In the genomic region with DNA sequence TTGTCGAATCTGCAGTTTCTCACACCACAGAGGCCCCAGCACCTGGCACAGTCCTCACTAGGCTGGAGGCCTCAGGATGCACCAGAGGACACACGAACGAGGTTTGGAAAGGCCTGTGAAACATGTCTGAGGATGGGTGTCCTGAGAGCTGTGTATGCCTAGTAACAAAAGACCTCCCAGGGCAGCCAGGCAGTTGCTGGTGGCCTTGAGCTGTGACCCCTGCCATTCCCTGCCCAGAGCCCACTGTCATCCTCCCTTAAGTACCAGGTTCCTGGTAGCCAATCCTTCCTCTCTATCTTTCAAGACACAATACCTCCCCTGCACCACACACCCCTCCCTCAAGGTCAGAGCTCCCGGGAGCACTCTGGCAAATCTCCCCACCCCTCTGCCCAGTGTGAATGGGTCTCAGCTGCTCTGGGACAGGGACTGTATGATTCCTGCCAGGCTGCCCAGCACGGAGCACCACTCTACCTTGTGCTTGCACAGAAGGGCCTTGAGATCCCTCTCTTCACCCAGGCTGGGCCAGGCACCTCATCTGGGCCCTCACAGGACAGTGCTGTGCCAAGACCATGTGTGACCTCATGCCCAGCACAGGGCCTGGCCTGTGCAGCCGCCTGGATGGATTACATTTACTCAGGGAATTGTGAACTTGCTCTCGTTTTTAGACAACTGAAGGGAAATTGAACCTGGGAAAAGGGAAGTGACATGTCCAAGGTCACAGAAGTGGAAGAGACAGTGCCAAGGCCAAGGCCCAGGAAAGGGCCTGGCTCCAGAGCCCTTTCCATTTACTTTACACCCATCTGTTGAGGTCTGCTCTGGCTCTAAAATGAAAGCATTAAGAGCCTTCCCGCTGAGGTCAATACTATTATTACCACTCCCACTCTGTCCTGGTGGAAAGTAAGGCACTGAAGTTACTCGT, we compare ENCODE assay signal across 8 cellular contexts. TPM values are rescaled to one million over a fixed set of nuclear protein-coding genes. Genes with fewer than 3 reads are reported as not detected.
DNase-seq lines count a peak whose midpoint lies in the region; ATAC-seq, FAIRE-seq and TF ChIP-seq lines count a peak whose summit lies in the region.

No MANE protein-coding gene starts in this region.

- H4K20me1 ChIP-seq in keratinocyte (ENCODE audit: control insufficient read depth, extremely low read depth, insufficient read depth, low read length) = peaks cover 25% of the 10 kb centered on the region

- H3K9me3 ChIP-seq in keratinocyte (ENCODE audit: control insufficient read depth, low read depth, low read length) = no peaks in the 10 kb centered on the region
- H3K9me3 ChIP-seq in suprapubic skin = no peaks in the 10 kb centered on the region

- no peak for TF ChIP-seq CTCF in activated CD8-positive, alpha-beta T cell treated with anti-CD3 and anti-CD28 coated beads for 36 hours (IDR thresholded peaks at IDR 0.05)
- no peak for TF ChIP-seq CTCF in keratinocyte (optimal IDR thresholded peaks at IDR 0.05 in 1 of 3, IDR thresholded peaks at IDR 0.05 in 1 of 3, conservative IDR thresholded peaks at IDR 0.05 in 1 of 3; ENCODE audit: extremely low read depth in 1 of 3, insufficient read depth in 2 of 3, low read length in 3 of 3)
- TF ChIP-seq CTCF in suprapubic skin (IDR thresholded peaks at IDR 0.05) = no peak

- H3K9me3 Mint-ChIP-seq in activated CD8-positive, alpha-beta memory T cell treated with anti-CD3 and anti-CD28 coated beads, Interleukin-2, amount 10 ng/mL, durations not matched to agents 7 days and 5 days (ENCODE audit: low read depth) = no peaks in the 10 kb centered on the region
- H3K9me3 Mint-ChIP-seq in activated CD8-positive, alpha-beta T cell treated with anti-CD3 and anti-CD28 coated beads for 36 hours = no peaks in the 10 kb centered on the region

- peaks cover 2% of the 10 kb centered on the region for H3K9me1 ChIP-seq in keratinocyte (ENCODE audit: control insufficient read depth, extremely low read depth, insufficient read depth, low read length)

- dilution Hi-C loops in keratinocyte (cut with MboI; ENCODE audit: extremely low pct_ligation_motif_present, low sequenced_read_pairs) = no loop called here

- TF ChIP-seq POLR2A in suprapubic skin (IDR thresholded peaks at IDR 0.05) (no peak), GM12892 (IDR thresholded peaks at IDR 0.05; ENCODE audit: low read depth, low read length) (no peak; the same call in 1 of the 2 replicates)

- H3K27ac Mint-ChIP-seq in activated CD8-positive, alpha-beta memory T cell treated with anti-CD3 and anti-CD28 coated beads, Interleukin-2, amount 10 ng/mL, durations not matched to agents 7 days and 5 days = peak overlapping the region; percentile 92
- H3K27ac Mint-ChIP-seq in activated CD8-positive, alpha-beta T cell treated with anti-CD3 and anti-CD28 coated beads for 36 hours = peak overlapping the region; percentile 95

- H3K4me3 Mint-ChIP-seq in activated CD8-positive, alpha-beta memory T cell treated with anti-CD3 and anti-CD28 coated beads, Interleukin-2, amount 10 ng/mL, durations not matched to agents 7 days and 5 days = peak overlapping the region; percentile 83
- peak overlapping the region; percentile 84 for H3K4me3 Mint-ChIP-seq in activated CD8-positive, alpha-beta T cell treated with anti-CD3 and anti-CD28 coated beads for 36 hours

- CTCF ChIA-PET in activated CD8-positive, alpha-beta memory T cell treated with anti-CD3 and anti-CD28 coated beads, Interleukin-2, amount 10 ng/mL, durations not matched to agents 7 days and 5 days (lab: Charles Lee) = no interaction called here
- CTCF ChIA-PET in activated CD8-positive, alpha-beta T cell treated with anti-CD3 and anti-CD28 coated beads for 36 hours (lab: Charles Lee) = no interaction called here

- H3K4me3 ChIP-seq in keratinocyte (ENCODE audit: control insufficient read depth in 2 of 3, extremely low read depth in 1 of 3, insufficient read depth in 2 of 3, low read depth in 1 of 3, low read length in 3 of 3) (peak overlapping the region in 2 of 3 experiments; percentile 77 to 83), suprapubic skin (peak overlapping the region; percentile 79)

- H3K36me3 ChIP-seq in keratinocyte (ENCODE audit: control insufficient read depth in 2 of 2, extremely low read depth in 1 of 2, insufficient read depth in 2 of 2, low read length in 2 of 2) (peaks cover 5 to 18% of the 10 kb centered on the region in 2 experiments), suprapubic skin (no peaks in the 10 kb centered on the region)

- H3K4me1 ChIP-seq in keratinocyte (ENCODE audit: control insufficient read depth, extremely low read depth, insufficient read depth, low read length) = peaks cover 18% of the 10 kb centered on the region
- H3K4me1 ChIP-seq in suprapubic skin = peaks cover 62% of the 10 kb centered on the region

- H3K4me1 Mint-ChIP-seq in activated CD8-positive, alpha-beta memory T cell treated with anti-CD3 and anti-CD28 coated beads, Interleukin-2, amount 10 ng/mL, durations not matched to agents 7 days and 5 days = peaks cover 36% of the 10 kb centered on the region
- peaks cover 39% of the 10 kb centered on the region for H3K4me1 Mint-ChIP-seq in activated CD8-positive, alpha-beta T cell treated with anti-CD3 and anti-CD28 coated beads for 36 hours (ENCODE audit: low read depth)

- H3K27me3 ChIP-seq in keratinocyte (ENCODE audit: control insufficient read depth, extremely low read depth, insufficient read depth, low read length) (no peaks in the 10 kb centered on the region), suprapubic skin (no peaks in the 10 kb centered on the region)

- H3K27ac ChIP-seq in keratinocyte (ENCODE audit: control insufficient read depth, insufficient read depth, low read length) (peak overlapping the region; percentile 80), suprapubic skin (peak overlapping the region; percentile 97)

- POLR2A ChIA-PET in activated CD8-positive, alpha-beta T cell treated with anti-CD3 and anti-CD28 coated beads for 36 hours (lab: Charles Lee) = interaction anchor here (0.9 kb wide), 1 partner anchor 24 kb away, joined by 3 read pairs; no protein-coding TSS in a partner anchor

- H3K36me3 Mint-ChIP-seq in activated CD8-positive, alpha-beta memory T cell treated with anti-CD3 and anti-CD28 coated beads, Interleukin-2, amount 10 ng/mL, durations not matched to agents 7 days and 5 days = peaks cover 3% of the 10 kb centered on the region
- peaks cover 11% of the 10 kb centered on the region for H3K36me3 Mint-ChIP-seq in activated CD8-positive, alpha-beta T cell treated with anti-CD3 and anti-CD28 coated beads for 36 hours (ENCODE audit: low read depth)

- no peak for DNase-seq in activated CD8-positive, alpha-beta memory T cell treated with anti-CD3 and anti-CD28 coated beads, Interleukin-2, amount 10 ng/mL, durations not matched to agents 7 days and 5 days
- no peak for DNase-seq in activated CD8-positive, alpha-beta memory T cell treated with anti-CD3 and anti-CD28 coated beads, Interleukin-2, amount 50 U/mL, for 4 hours
- no peak for DNase-seq in activated CD8-positive, alpha-beta T cell treated with anti-CD3 and anti-CD28 coated beads for 36 hours
- DNase-seq in keratinocyte (ENCODE audit: low read depth, low spot score) (no peak), suprapubic skin (ENCODE audit: low spot score in 2 of 2) (no peak), GM12892 (ENCODE audit: insufficient read length) (no peak), NCI-H2029 (lab: John Stamatoyannopoulos, UW) (no peak)

- no peak for TF ChIP-seq EP300 in suprapubic skin (IDR thresholded peaks at IDR 0.05)

- peak overlapping the region; percentile 89 for H3K9ac ChIP-seq in keratinocyte (ENCODE audit: control insufficient read depth, extremely low read depth, insufficient read depth, low read length)

- intact Hi-C loops in activated CD8-positive, alpha-beta T cell treated with anti-CD3 and anti-CD28 coated beads for 36 hours (cut with micrococcal nuclease) = no loop called here

- no peak overlapping the region for H2AFZ ChIP-seq in keratinocyte (ENCODE audit: control insufficient read depth, low read length)

- WGBS in suprapubic skin = 32% methylated on average over 6 of the region's 9 CpGs

- no peak for ATAC-seq in activated CD8-positive, alpha-beta memory T cell treated with anti-CD3 and anti-CD28 coated beads, Interleukin-2, amount 10 ng/mL, durations not matched to agents 7 days and 5 days
- no peak for ATAC-seq in activated CD8-positive, alpha-beta T cell treated with anti-CD3 and anti-CD28 coated beads for 36 hours
- no peak for ATAC-seq in HG03378 (IDR thresholded peaks at IDR 0.05; ENCODE audit: unreplicated experiment)

- FAIRE-seq in keratinocyte (lab: Jason Lieb, UNC) (no peak), GM12892 (lab: Jason Lieb, UNC) (no peak)

- H3K27me3 Mint-ChIP-seq in activated CD8-positive, alpha-beta memory T cell treated with anti-CD3 and anti-CD28 coated beads, Interleukin-2, amount 10 ng/mL, durations not matched to agents 7 days and 5 days = no peaks in the 10 kb centered on the region
- no peaks in the 10 kb centered on the region for H3K27me3 Mint-ChIP-seq in activated CD8-positive, alpha-beta T cell treated with anti-CD3 and anti-CD28 coated beads for 36 hours

- peaks cover 63% of the 10 kb centered on the region for H3K79me2 ChIP-seq in keratinocyte (ENCODE audit: control insufficient read depth, insufficient read depth, low read length)

- peak overlapping the region; percentile 75 for H3K4me2 ChIP-seq in keratinocyte (ENCODE audit: control insufficient read depth, extremely low read depth, insufficient read depth, low read depth, low read length)

RNA-seq across cellular contexts. Expression of gene ZNF787, which starts 2.2 kb away (rescaled TPM):
- total RNA-seq in activated CD8-positive, alpha-beta memory T cell treated with anti-CD3 and anti-CD28 coated beads, Interleukin-2, amount 10 ng/mL, durations not matched to agents 7 days and 5 days = 10 to 100 TPM; 34.7 to 36.7 TPM
- 10 to 100 TPM; 24.2 to 25.8 TPM for total RNA-seq in activated CD8-positive, alpha-beta T cell treated with anti-CD3 and anti-CD28 coated beads for 36 hours
- 4.0 to 10.7 TPM (median 5.6 TPM) in 3 replicates for polyA plus RNA-seq in keratinocyte
- polyA plus RNA-seq in keratinocyte (2011; ENCODE audit: low read depth) = 2.9 TPM
- polyA plus RNA-seq in keratinocyte (2011; cell fraction: cytosol; rRNA removed) = 3.7 and 13.4 TPM in 2 replicates
- polyA plus RNA-seq in keratinocyte (2011; cell fraction: nucleus; rRNA removed) = 4.3 and 8.7 TPM in 2 replicates
- polyA plus RNA-seq in keratinocyte (2012; ENCODE audit: low replicate concordance) = 5.8 and 21.8 TPM in 2 replicates
- polyA minus RNA-seq in keratinocyte = 2.9 to 6.1 TPM (median 4.0 TPM) in 3 replicates
- polyA minus RNA-seq in keratinocyte (2011; cell fraction: cytosol; rRNA and poly(A)+ RNA removed) = 37.2 TPM
- polyA minus RNA-seq in keratinocyte (2011; cell fraction: nucleus; rRNA and poly(A)+ RNA removed) = 5.2 and 8.5 TPM in 2 replicates
- 10 to 100 TPM in 3 of 4 donors, 1 to 10 TPM in 1; 9.6 to 16.3 (median 14.3) TPM for total RNA-seq in suprapubic skin
- polyA plus RNA-seq in GM12892 (2012; ENCODE audit: missing spikeins) = 4.0 TPM

RNA-seq across cellular contexts. Expression of gene ZNF444, which starts 22.2 kb away (rescaled TPM):
- total RNA-seq in activated CD8-positive, alpha-beta memory T cell treated with anti-CD3 and anti-CD28 coated beads, Interleukin-2, amount 10 ng/mL, durations not matched to agents 7 days and 5 days = 10 to 100 TPM; 29.3 to 32.5 TPM
- 10 to 100 TPM; 25.3 to 35.2 TPM for total RNA-seq in activated CD8-positive, alpha-beta T cell treated with anti-CD3 and anti-CD28 coated beads for 36 hours
- 7.4 to 10.8 TPM (median 9.1 TPM) in 3 replicates for polyA plus RNA-seq in keratinocyte
- 1.4 TPM for polyA plus RNA-seq in keratinocyte (2011; ENCODE audit: low read depth)
- polyA plus RNA-seq in keratinocyte (2011; cell fraction: cytosol; rRNA removed) = 4.0 and 11.5 TPM in 2 replicates
- polyA plus RNA-seq in keratinocyte (2011; cell fraction: nucleus; rRNA removed) = 11.9 and 15.7 TPM in 2 replicates
- polyA plus RNA-seq in keratinocyte (2012; ENCODE audit: low replicate concordance) = 6.4 and 12.7 TPM in 2 replicates
- polyA minus RNA-seq in keratinocyte = 4.5 to 8.2 TPM (median 4.8 TPM) in 3 replicates
- polyA minus RNA-seq in keratinocyte (2011; cell fraction: cytosol; rRNA and poly(A)+ RNA removed) = 14.0 TPM
- polyA minus RNA-seq in keratinocyte (2011; cell fraction: nucleus; rRNA and poly(A)+ RNA removed) = 4.7 and 6.6 TPM in 2 replicates
- total RNA-seq in suprapubic skin = 10 to 100 TPM; 12.9 to 34.8 (median 21.2) TPM
- polyA plus RNA-seq in GM12892 (2012; ENCODE audit: missing spikeins) = 6.4 TPM

RNA-seq across cellular contexts. Expression of gene GALP, which starts 56.9 kb away (rescaled TPM):
- not detected for total RNA-seq in activated CD8-positive, alpha-beta memory T cell treated with anti-CD3 and anti-CD28 coated beads, Interleukin-2, amount 10 ng/mL, durations not matched to agents 7 days and 5 days
- not detected for total RNA-seq in activated CD8-positive, alpha-beta T cell treated with anti-CD3 and anti-CD28 coated beads for 36 hours
- not detected in 3 replicates for polyA plus RNA-seq in keratinocyte
- polyA plus RNA-seq in keratinocyte (2011; ENCODE audit: low read depth) = not detected
- not detected in 2 replicates for polyA plus RNA-seq in keratinocyte (2011; cell fraction: cytosol; rRNA removed)
- not detected in 2 replicates for polyA plus RNA-seq in keratinocyte (2011; cell fraction: nucleus; rRNA removed)
- polyA plus RNA-seq in keratinocyte (2012; ENCODE audit: low replicate concordance) = not detected in 2 replicates
- not detected in 3 replicates for polyA minus RNA-seq in keratinocyte
- not detected for polyA minus RNA-seq in keratinocyte (2011; cell fraction: cytosol; rRNA and poly(A)+ RNA removed)
- not detected in 2 replicates for polyA minus RNA-seq in keratinocyte (2011; cell fraction: nucleus; rRNA and poly(A)+ RNA removed)
- total RNA-seq in suprapubic skin = not detected
- polyA plus RNA-seq in GM12892 (2012; ENCODE audit: missing spikeins) = not detected
